Comparison of ENCODE assay signal across 22 cellular contexts in the genomic region with DNA sequence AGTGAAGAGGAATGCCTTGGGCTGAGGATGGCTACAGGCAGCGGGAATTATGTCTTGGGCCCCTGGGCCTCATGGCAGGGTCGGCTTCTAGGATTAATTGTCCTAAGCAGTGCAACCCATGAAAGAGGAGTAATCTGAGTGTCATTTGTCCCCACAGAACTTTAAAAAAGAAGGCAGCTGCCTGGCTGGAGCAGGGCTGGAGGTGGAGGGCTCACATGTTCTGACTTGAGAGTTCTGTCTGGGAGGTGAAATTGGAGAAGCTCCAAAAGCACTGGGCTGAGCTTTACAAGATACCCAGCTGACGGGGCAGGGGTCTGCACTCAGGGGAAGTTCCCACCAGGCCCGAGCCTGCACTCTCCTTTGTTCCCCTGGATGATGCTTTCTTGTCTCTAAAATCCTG. TPM values are rescaled to one million over a fixed set of nuclear protein-coding genes. Genes with fewer than 3 reads are reported as not detected.
DNase-seq lines count a peak whose midpoint lies in the region; ATAC-seq and TF ChIP-seq lines count a peak whose summit lies in the region.
"Had no signal": no experiment of that assay in that cellular context is flagged by ENCODE, and none has a peak within 500 bp of the region (broad histone marks: within the 10 kb centered on the region; RNA-seq: fewer than 3 reads in every experiment).

No MANE protein-coding gene starts in this region.

- TF ChIP-seq CTCF in GM23338 (conservative IDR thresholded peaks at IDR 0.05; ENCODE audit: low read depth in 2 of 2) (no peak), epithelial cell of esophagus (IDR thresholded peaks at IDR 0.05; ENCODE audit: insufficient read depth, low read depth, low read length, missing control alignments) (no peak)

- H3K36me3 ChIP-seq in GM23338 (ENCODE audit: insufficient read depth) (no peaks in the 10 kb centered on the region), neuron (ENCODE audit: insufficient read depth, low read length) (no peaks in the 10 kb centered on the region)

- H3K4me1 ChIP-seq in GM23338 (ENCODE audit: insufficient read depth) = no peaks in the 10 kb centered on the region
- H3K4me1 ChIP-seq in neuron (ENCODE audit: insufficient read depth, low read length) = peaks cover 19% of the 10 kb centered on the region

- no peak overlapping the region; the same call in 2 of the 3 replicates for H3K4me3 Mint-ChIP-seq in GM23338
- H3K4me3 Mint-ChIP-seq in activated CD4-positive, alpha-beta memory T cell treated with anti-CD3 and anti-CD28 coated beads, Interleukin-2, amount 10 ng/mL, durations not matched to agents 7 days and 5 days = no peak overlapping the region
- H3K4me3 Mint-ChIP-seq: CD14-positive monocyte had no signal

- H3F3A ChIP-seq in GM23338 (replicated peaks; ENCODE audit: low read depth) = no peaks in the 10 kb centered on the region

- peaks cover 3% of the 10 kb centered on the region for H3K27me3 Mint-ChIP-seq in GM23338 (ENCODE audit: insufficient read depth, low read depth, poor library complexity)
- H3K27me3 Mint-ChIP-seq in activated CD4-positive, alpha-beta memory T cell treated with anti-CD3 and anti-CD28 coated beads, Interleukin-2, amount 10 ng/mL, durations not matched to agents 7 days and 5 days = peaks cover 18% of the 10 kb centered on the region

- no peak overlapping the region for H3K27ac Mint-ChIP-seq in GM23338
- no peak overlapping the region for H3K27ac Mint-ChIP-seq in activated CD4-positive, alpha-beta memory T cell treated with anti-CD3 and anti-CD28 coated beads, Interleukin-2, amount 10 ng/mL, durations not matched to agents 7 days and 5 days
- H3K27ac Mint-ChIP-seq: CD14-positive monocyte had no signal

- H3K9me3 ChIP-seq in neuron (ENCODE audit: low read length) = no peaks in the 10 kb centered on the region

- no peaks in the 10 kb centered on the region for H3K27me3 ChIP-seq in GM23338 (ENCODE audit: insufficient read depth)
- H3K27me3 ChIP-seq in neuron (ENCODE audit: insufficient read depth, low read length) = no peaks in the 10 kb centered on the region

- CTCF ChIA-PET in activated CD4-positive, alpha-beta memory T cell treated with anti-CD3 and anti-CD28 coated beads, Interleukin-2, amount 10 ng/mL, durations not matched to agents 7 days and 5 days (lab: Charles Lee) = no interaction called here

- H3K9me3 Mint-ChIP-seq in GM23338 = no peaks in the 10 kb centered on the region
- H3K9me3 Mint-ChIP-seq in activated CD4-positive, alpha-beta memory T cell treated with anti-CD3 and anti-CD28 coated beads, Interleukin-2, amount 10 ng/mL, durations not matched to agents 7 days and 5 days = no peaks in the 10 kb centered on the region
- H3K9me3 Mint-ChIP-seq: CD14-positive monocyte had no signal

- no peak overlapping the region for H3K4me2 ChIP-seq in GM23338

- POLR2A ChIA-PET in activated CD4-positive, alpha-beta memory T cell treated with anti-CD3 and anti-CD28 coated beads, Interleukin-2, amount 10 ng/mL, durations not matched to agents 7 days and 5 days (lab: Charles Lee) = no interaction called here

- H2AFZ ChIP-seq in GM23338 = no peak overlapping the region
- peak overlapping the region; percentile 21 for H2AFZ ChIP-seq in neuron (ENCODE audit: low read depth, low read length)

- peaks cover 8% of the 10 kb centered on the region for H3K4me1 Mint-ChIP-seq in GM23338
- no peaks in the 10 kb centered on the region for H3K4me1 Mint-ChIP-seq in activated CD4-positive, alpha-beta memory T cell treated with anti-CD3 and anti-CD28 coated beads, Interleukin-2, amount 10 ng/mL, durations not matched to agents 7 days and 5 days

- H3K4me3 ChIP-seq in GM23338 (no peak overlapping the region), epithelial cell of esophagus (ENCODE audit: low read length) (no peak overlapping the region), neuron (ENCODE audit: low read length) (no peak overlapping the region)

- peak; percentile 17; the same call in 2 of the 3 replicates for ATAC-seq in GM23338
- ATAC-seq: HCT116 had no signal

- no peaks in the 10 kb centered on the region for H3K36me3 Mint-ChIP-seq in GM23338 (ENCODE audit: low read depth)
- no peaks in the 10 kb centered on the region for H3K36me3 Mint-ChIP-seq in activated CD4-positive, alpha-beta memory T cell treated with anti-CD3 and anti-CD28 coated beads, Interleukin-2, amount 10 ng/mL, durations not matched to agents 7 days and 5 days (ENCODE audit: low read depth)
- H3K36me3 Mint-ChIP-seq: CD14-positive monocyte had no signal

- no peaks in the 10 kb centered on the region for H4K20me1 ChIP-seq in GM23338 (replicated peaks; ENCODE audit: insufficient read depth)

- H3K27ac ChIP-seq in GM23338 (ENCODE audit: low read depth) = no peak overlapping the region
- H3K27ac ChIP-seq: RWPE1 had no signal

- DNase-seq in DMS79 (lab: John Stamatoyannopoulos, UW) = peak; percentile 11
- DNase-seq in GM23338 (ENCODE audit: low spot score) = no peak
- peak; percentile 39 for DNase-seq in epithelial cell of esophagus (ENCODE audit: low read depth)
- no peak for DNase-seq in activated CD4-positive, alpha-beta memory T cell treated with anti-CD3 and anti-CD28 coated beads, Interleukin-2, amount 10 ng/mL, durations not matched to agents 7 days and 5 days
- no peak for DNase-seq in kidney tubule cell (ENCODE audit: low spot score)
- DNase-seq in NCI-H446 treated with DMSO at 0.1 percent for 48 hours (lab: John Stamatoyannopoulos, UW) = no peak
- DNase-seq: ACHN, AML-193, COR-L47, KBM-7, MV-4-11, NCI-H1436, NCI-H2081, NCI-H345, NCI-H526 treated with DMSO at 0.1 percent for 48 hours, SW 1271 had no signal

- H3K79me2 ChIP-seq in GM23338 (replicated peaks; ENCODE audit: insufficient read depth) = no peaks in the 10 kb centered on the region

- peaks cover 2% of the 10 kb centered on the region; the same call in 1 of the 2 replicates for H3K9me2 ChIP-seq in GM23338 (ENCODE audit: insufficient read depth)

TF ChIP-seq in GM23338, 12 proteins besides CTCF, POLR2A, EP300 and RAD21 (continues in another document):
- TF ChIP-seq, protein P1, sequence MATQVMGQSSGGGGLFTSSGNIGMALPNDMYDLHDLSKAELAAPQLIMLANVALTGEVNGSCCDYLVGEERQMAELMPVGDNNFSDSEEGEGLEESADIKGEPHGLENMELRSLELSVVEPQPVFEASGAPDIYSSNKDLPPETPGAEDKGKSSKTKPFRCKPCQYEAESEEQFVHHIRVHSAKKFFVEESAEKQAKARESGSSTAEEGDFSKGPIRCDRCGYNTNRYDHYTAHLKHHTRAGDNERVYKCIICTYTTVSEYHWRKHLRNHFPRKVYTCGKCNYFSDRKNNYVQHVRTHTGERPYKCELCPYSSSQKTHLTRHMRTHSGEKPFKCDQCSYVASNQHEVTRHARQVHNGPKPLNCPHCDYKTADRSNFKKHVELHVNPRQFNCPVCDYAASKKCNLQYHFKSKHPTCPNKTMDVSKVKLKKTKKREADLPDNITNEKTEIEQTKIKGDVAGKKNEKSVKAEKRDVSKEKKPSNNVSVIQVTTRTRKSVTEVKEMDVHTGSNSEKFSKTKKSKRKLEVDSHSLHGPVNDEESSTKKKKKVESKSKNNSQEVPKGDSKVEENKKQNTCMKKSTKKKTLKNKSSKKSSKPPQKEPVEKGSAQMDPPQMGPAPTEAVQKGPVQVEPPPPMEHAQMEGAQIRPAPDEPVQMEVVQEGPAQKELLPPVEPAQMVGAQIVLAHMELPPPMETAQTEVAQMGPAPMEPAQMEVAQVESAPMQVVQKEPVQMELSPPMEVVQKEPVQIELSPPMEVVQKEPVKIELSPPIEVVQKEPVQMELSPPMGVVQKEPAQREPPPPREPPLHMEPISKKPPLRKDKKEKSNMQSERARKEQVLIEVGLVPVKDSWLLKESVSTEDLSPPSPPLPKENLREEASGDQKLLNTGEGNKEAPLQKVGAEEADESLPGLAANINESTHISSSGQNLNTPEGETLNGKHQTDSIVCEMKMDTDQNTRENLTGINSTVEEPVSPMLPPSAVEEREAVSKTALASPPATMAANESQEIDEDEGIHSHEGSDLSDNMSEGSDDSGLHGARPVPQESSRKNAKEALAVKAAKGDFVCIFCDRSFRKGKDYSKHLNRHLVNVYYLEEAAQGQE (IDR thresholded peaks at IDR 0.05; ENCODE audit: unreplicated experiment) = no peak
- TF ChIP-seq ZNF331 (CRISPR knock-in tag; IDR thresholded peaks at IDR 0.05; ENCODE audit: low read depth) (no peak), CREB1 (CRISPR knock-in tag; IDR thresholded peaks at IDR 0.05; ENCODE audit: low read depth) (no peak), STAT1 (IDR thresholded peaks at IDR 0.05; ENCODE audit: unreplicated experiment) (no peak), ZNF114 (CRISPR knock-in tag; IDR thresholded peaks at IDR 0.05) (no peak), EZH2phosphoT487 (IDR thresholded peaks at IDR 0.05; ENCODE audit: unreplicated experiment) (no peak), POLR2AphosphoS5 (IDR thresholded peaks at IDR 0.05; ENCODE audit: low read depth) (no peak), NANOG (IDR thresholded peaks at IDR 0.05; ENCODE audit: borderline replicate concordance) (no peak), EZH2 (IDR thresholded peaks at IDR 0.05; ENCODE audit: low read depth, unreplicated experiment) (no peak)
- TF ChIP-seq, protein P2, sequence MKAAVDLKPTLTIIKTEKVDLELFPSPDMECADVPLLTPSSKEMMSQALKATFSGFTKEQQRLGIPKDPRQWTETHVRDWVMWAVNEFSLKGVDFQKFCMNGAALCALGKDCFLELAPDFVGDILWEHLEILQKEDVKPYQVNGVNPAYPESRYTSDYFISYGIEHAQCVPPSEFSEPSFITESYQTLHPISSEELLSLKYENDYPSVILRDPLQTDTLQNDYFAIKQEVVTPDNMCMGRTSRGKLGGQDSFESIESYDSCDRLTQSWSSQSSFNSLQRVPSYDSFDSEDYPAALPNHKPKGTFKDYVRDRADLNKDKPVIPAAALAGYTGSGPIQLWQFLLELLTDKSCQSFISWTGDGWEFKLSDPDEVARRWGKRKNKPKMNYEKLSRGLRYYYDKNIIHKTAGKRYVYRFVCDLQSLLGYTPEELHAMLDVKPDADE (IDR thresholded peaks at IDR 0.05) = no peak

RNA-seq across cellular contexts. Expression of a gene that starts 22.6 kb away (rescaled TPM):
- 0.03 and 0.04 TPM in 2 replicates for total RNA-seq in GM23338 (2014; rRNA removed; shearing (Covaris generic))
- not detected in 2 replicates for polyA plus RNA-seq in GM23338 (2016; fragmentation: Nextera tagmentation; extraction: Ambion mirVana)
- total RNA-seq in activated CD4-positive, alpha-beta memory T cell treated with anti-CD3 and anti-CD28 coated beads, Interleukin-2, amount 10 ng/mL, durations not matched to agents 7 days and 5 days = not detected
- total RNA-seq: PC-3, SK-MEL-5 had no signal
- polyA plus RNA-seq: CD14-positive monocyte had no signal

RNA-seq across cellular contexts. Expression of a gene that starts 37.4 kb away (rescaled TPM):
- total RNA-seq in GM23338 (2014; rRNA removed; shearing (Covaris generic)) = 0.54 TPM in 1 of 2 replicates, not detected in the other
- not detected in 2 replicates for polyA plus RNA-seq in GM23338 (2016; fragmentation: Nextera tagmentation; extraction: Ambion mirVana)
- total RNA-seq in activated CD4-positive, alpha-beta memory T cell treated with anti-CD3 and anti-CD28 coated beads, Interleukin-2, amount 10 ng/mL, durations not matched to agents 7 days and 5 days = not detected
- total RNA-seq: SK-MEL-5 had no signal
- polyA plus RNA-seq: CD14-positive monocyte had no signal

Comparison
In these comparisons a context has a peak if more than half of its experiments do, and no peak if none do; other contexts are left out.
1. DNase-seq: peak in DMS79 (single experiment) and epithelial cell of esophagus (single experiment); none in GM23338 (single experiment), activated CD4-positive, alpha-beta memory T cell treated with anti-CD3 and anti-CD28 coated beads, Interleukin-2, amount 10 ng/mL, durations not matched to agents 7 days and 5 days (single experiment), kidney tubule cell (single experiment) and NCI-H446 treated with DMSO at 0.1 percent for 48 hours (single experiment).